Comparison of ENCODE assay signal across 1 cellular context in genomic region chr5:77168884-77169254, GRCh38.
A peak's percentile ranks its signal among the peaks of the same experiment; 100 is the strongest.
TF ChIP-seq lines count a peak whose summit lies in the region.

No MANE protein-coding gene starts in this region.

TF ChIP-seq in HEK293, 187 proteins besides CTCF, POLR2A, EP300 and RAD21 (continued from another document and continues in another):
- TF ChIP-seq ZNF311 (tag by site-specific recombination; IDR thresholded peaks at IDR 0.05; ENCODE audit: borderline replicate concordance) (no peak), ZNF184 (tag by site-specific recombination; IDR thresholded peaks at IDR 0.05) (peak; percentile 96), GLIS1 (tag by site-specific recombination; IDR thresholded peaks at IDR 0.05) (no peak), ZNF391 (tag by site-specific recombination; IDR thresholded peaks at IDR 0.05; ENCODE audit: borderline replicate concordance, low read depth) (no peak), GLIS2 (tag by site-specific recombination; IDR thresholded peaks at IDR 0.05) (no peak), ZNF571 (tag by site-specific recombination; IDR thresholded peaks at IDR 0.05) (no peak), ZNF837 (tag by site-specific recombination; IDR thresholded peaks at IDR 0.05) (no peak), ZSCAN16 (tag by site-specific recombination; IDR thresholded peaks at IDR 0.05) (no peak), ZBTB21 (tag by site-specific recombination; IDR thresholded peaks at IDR 0.05) (no peak), ZNF280D (tag by site-specific recombination; IDR thresholded peaks at IDR 0.05) (no peak), YY1 (tag by site-specific recombination; IDR thresholded peaks at IDR 0.05) (no peak), SP3 (tag by site-specific recombination; IDR thresholded peaks at IDR 0.05) (no peak), PRDM1 (tag by site-specific recombination; IDR thresholded peaks at IDR 0.05) (no peak), SP2 (tag by site-specific recombination; IDR thresholded peaks at IDR 0.05) (no peak), ZNF623 (tag by site-specific recombination; IDR thresholded peaks at IDR 0.05) (no peak), ZNF148 (tag by site-specific recombination; IDR thresholded peaks at IDR 0.05; ENCODE audit: borderline replicate concordance) (no peak), ZBTB49 (tag by site-specific recombination; IDR thresholded peaks at IDR 0.05; ENCODE audit: low read depth) (no peak), ZNF23 (tag by site-specific recombination; IDR thresholded peaks at IDR 0.05; ENCODE audit: borderline replicate concordance) (no peak), ZNF169 (tag by site-specific recombination; IDR thresholded peaks at IDR 0.05) (no peak), ZNF398 (tag by site-specific recombination; IDR thresholded peaks at IDR 0.05) (no peak), ZNF544 (tag by site-specific recombination; IDR thresholded peaks at IDR 0.05) (peak; percentile 96), MZF1 (tag by site-specific recombination; IDR thresholded peaks at IDR 0.05; ENCODE audit: borderline replicate concordance) (peak; percentile 92; the same call in 1 of the 2 replicates), SCRT1 (tag by site-specific recombination; IDR thresholded peaks at IDR 0.05; ENCODE audit: borderline replicate concordance) (no peak), INSM2 (tag by site-specific recombination; IDR thresholded peaks at IDR 0.05) (no peak), ZNF324 (tag by site-specific recombination; IDR thresholded peaks at IDR 0.05) (no peak), ZNF280C (tag by site-specific recombination; IDR thresholded peaks at IDR 0.05) (no peak), ZNF514 (tag by site-specific recombination; IDR thresholded peaks at IDR 0.05) (no peak), AEBP2 (tag by site-specific recombination; IDR thresholded peaks at IDR 0.05; ENCODE audit: borderline replicate concordance) (no peak), HOXC10 (CRISPR knock-in tag; IDR thresholded peaks at IDR 0.05) (no peak), ZNF610 (tag by site-specific recombination; IDR thresholded peaks at IDR 0.05; ENCODE audit: borderline replicate concordance) (no peak), ELK4 (IDR thresholded peaks at IDR 0.05; ENCODE audit: borderline replicate concordance, low read depth, low read length) (no peak), ZNF341 (tag by site-specific recombination; IDR thresholded peaks at IDR 0.05; ENCODE audit: low read depth) (no peak), ZBTB8A (tag by site-specific recombination; IDR thresholded peaks at IDR 0.05) (no peak), ZNF292 (tag by site-specific recombination; IDR thresholded peaks at IDR 0.05; ENCODE audit: borderline replicate concordance, low read depth) (no peak), ZNF521 (tag by site-specific recombination; IDR thresholded peaks at IDR 0.05) (no peak), ZBTB6 (tag by site-specific recombination; IDR thresholded peaks at IDR 0.05) (peak; percentile 32; the same call in 1 of the 2 replicates), ZNF174 (tag by site-specific recombination; IDR thresholded peaks at IDR 0.05) (peak; percentile 91; the same call in 1 of the 2 replicates), GLI4 (tag by site-specific recombination; IDR thresholded peaks at IDR 0.05) (no peak), ZSCAN18 (tag by site-specific recombination; IDR thresholded peaks at IDR 0.05) (no peak), ATF2 (tag by site-specific recombination; IDR thresholded peaks at IDR 0.05; ENCODE audit: low read depth) (no peak)
